ENCODE assay signal across 18 cellular contexts in genomic region chr6:101537917-101538316, GRCh38.
DNase-seq lines count a peak whose midpoint lies in the region; ATAC-seq and TF ChIP-seq lines count a peak whose summit lies in the region.
"Had no signal": no experiment of that assay in that cellular context is flagged by ENCODE, and none has a peak within 500 bp of the region (broad histone marks: within the 10 kb centered on the region; RNA-seq: fewer than 3 reads in every experiment).

No MANE protein-coding gene starts in this region.

- no peaks in the 10 kb centered on the region for H3K27me3 ChIP-seq in SK-N-SH (ENCODE audit: insufficient read depth)
- H3K27me3 ChIP-seq: ascending aorta, BE2C, MG63 had no signal

- TF ChIP-seq RAD21 in SK-N-SH (IDR thresholded peaks at IDR 0.05; ENCODE audit: low read length), result no peak

- 61% methylated on average over 1 of the region's 1 CpG for WGBS in SK-N-SH (ENCODE audit: low lambda C conversion rate)

- no peak overlapping the region for H2AFZ ChIP-seq in SK-N-SH (ENCODE audit: low read depth)

- H3K4me3 ChIP-seq in SK-N-SH (ENCODE audit: low read depth in 2 of 2, low read length in 1 of 2), result no peak overlapping the region
- H3K4me3 ChIP-seq: ascending aorta, MG63 had no signal

- ATAC-seq in SK-N-SH treated with all-trans-retinoic acid at 6 μM for 48 hours (peak; percentile 53; the same call in 2 of the 3 replicates), HG02588 (IDR thresholded peaks at IDR 0.05; ENCODE audit: unreplicated experiment) (no peak)
- ATAC-seq: activated CD4-positive, alpha-beta T cell treated with anti-CD3 and anti-CD28 coated beads for 36 hours; activated CD8-positive, alpha-beta T cell treated with anti-CD3 and anti-CD28 coated beads, Interleukin-2, amount 10 ng/mL, durations not matched to agents 7 days and 5 days; natural killer cell treated with Interleukin-12 subunit alpha and Interleukin-12 subunit beta and Interleukin-15 and Interleukin-18, amount 100 ng/mL, for 72 hours had no signal

- H3K27ac ChIP-seq in SK-N-SH (ENCODE audit: low read depth in 2 of 2, low read length in 1 of 2), result peak overlapping the region in 1 of 2 experiments; percentile 39; a peak in 2 of 4 replicates
- H3K27ac ChIP-seq: ascending aorta had no signal

- H3K4me1 ChIP-seq in SK-N-SH (ENCODE audit: control insufficient read depth in 1 of 2, insufficient read depth in 2 of 2, low read depth in 1 of 2, low read length in 1 of 2), result peaks cover 0 to 6% of the 10 kb centered on the region in 2 experiments; a peak in 2 of 4 replicates
- H3K4me1 ChIP-seq: ascending aorta had no signal

- H3K9me3 ChIP-seq in SK-N-SH, result no peaks in the 10 kb centered on the region
- H3K9me3 ChIP-seq: ascending aorta, BE2C, MG63 had no signal

- H3K9ac ChIP-seq in SK-N-SH, result no peak overlapping the region

- H3K4me2 ChIP-seq in SK-N-SH, result no peak overlapping the region

- H4K20me1 ChIP-seq in SK-N-SH (ENCODE audit: insufficient read depth), result no peaks in the 10 kb centered on the region

- CTCF ChIA-PET in SK-N-SH (lab: Yijun Ruan, JAX), result no interaction called here

- no peaks in the 10 kb centered on the region for H3F3A ChIP-seq in SK-N-SH (replicated peaks; ENCODE audit: insufficient read depth)

- H3K9me2 ChIP-seq in SK-N-SH, result no peaks in the 10 kb centered on the region

- no peak for TF ChIP-seq CTCF in SK-N-SH (IDR thresholded peaks at IDR 0.05)

- POLR2A ChIA-PET in SK-N-SH (lab: Yijun Ruan, JAX), result no interaction called here

- no peak for TF ChIP-seq EP300 in SK-N-SH (IDR thresholded peaks at IDR 0.05; ENCODE audit: borderline replicate concordance in 1 of 2, low read depth in 1 of 2, low read length in 1 of 2)

- DNase-seq in SK-N-SH, result no peak
- DNase-seq in NCI-H69 (lab: John Stamatoyannopoulos, UW), result peak; percentile 45
- peak; percentile 87 for DNase-seq in dedifferentiated amniotic fluid mesenchymal stem cell (ENCODE audit: extremely low spot score)
- no peak for DNase-seq in NCI-H1048 (lab: John Stamatoyannopoulos, UW)
- DNase-seq in NCI-H2227 (lab: John Stamatoyannopoulos, UW; ENCODE audit: unreplicated experiment), result no peak
- DNase-seq in activated naive CD4-positive, alpha-beta T cell treated with Interleukin-2 at 50 U/mL for 16 hours, result no peak
- DNase-seq: activated CD4-positive, alpha-beta T cell treated with anti-CD3 and anti-CD28 coated beads for 36 hours; activated CD8-positive, alpha-beta T cell treated with anti-CD3 and anti-CD28 coated beads, Interleukin-2, amount 10 ng/mL, durations not matched to agents 7 days and 5 days; BE2C; GDM1; KBM-7; MG63; NCI-H524 treated with DMSO at 0.1 percent for 48 hours; T-helper 2 cell had no signal

- no peaks in the 10 kb centered on the region for H3K79me2 ChIP-seq in SK-N-SH (ENCODE audit: insufficient read depth)

- H3K36me3 ChIP-seq in SK-N-SH (replicated peaks in 1 of 2; ENCODE audit: control insufficient read depth in 1 of 2, insufficient read depth in 2 of 2, low read length in 1 of 2), result no peaks in the 10 kb centered on the region
- H3K36me3 ChIP-seq: ascending aorta, BE2C, MG63 had no signal

TF ChIP-seq in SK-N-SH treated with all-trans-retinoic acid at 6 μM for 48 hours, 23 proteins besides CTCF, POLR2A, EP300 and RAD21:
- TF ChIP-seq, protein P1, sequence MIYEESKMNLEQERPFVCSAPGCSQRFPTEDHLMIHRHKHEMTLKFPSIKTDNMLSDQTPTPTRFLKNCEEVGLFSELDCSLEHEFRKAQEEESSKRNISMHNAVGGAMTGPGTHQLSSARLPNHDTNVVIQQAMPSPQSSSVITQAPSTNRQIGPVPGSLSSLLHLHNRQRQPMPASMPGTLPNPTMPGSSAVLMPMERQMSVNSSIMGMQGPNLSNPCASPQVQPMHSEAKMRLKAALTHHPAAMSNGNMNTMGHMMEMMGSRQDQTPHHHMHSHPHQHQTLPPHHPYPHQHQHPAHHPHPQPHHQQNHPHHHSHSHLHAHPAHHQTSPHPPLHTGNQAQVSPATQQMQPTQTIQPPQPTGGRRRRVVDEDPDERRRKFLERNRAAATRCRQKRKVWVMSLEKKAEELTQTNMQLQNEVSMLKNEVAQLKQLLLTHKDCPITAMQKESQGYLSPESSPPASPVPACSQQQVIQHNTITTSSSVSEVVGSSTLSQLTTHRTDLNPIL (CRISPR knock-in tag; IDR thresholded peaks at IDR 0.05; ENCODE audit: low read depth), result peak; percentile 32; the same call in 1 of the 2 replicates
- TF ChIP-seq ISL1 (CRISPR knock-in tag; IDR thresholded peaks at IDR 0.05) (peak; percentile 21; the same call in 1 of the 2 replicates), ESRRG (CRISPR knock-in tag; IDR thresholded peaks at IDR 0.05) (no peak)

TF ChIP-seq in SK-N-SH, 30 proteins besides CTCF, POLR2A, EP300 and RAD21:
- TF ChIP-seq POLR2AphosphoS5 (IDR thresholded peaks at IDR 0.05; ENCODE audit: low read depth, low read length), result no peak
- TF ChIP-seq SMC3 (IDR thresholded peaks at IDR 0.05; ENCODE audit: low read depth, low read length), result no peak
- TF ChIP-seq RFX5 (IDR thresholded peaks at IDR 0.05; ENCODE audit: low read length), result no peak
- TF ChIP-seq FOSL2 (IDR thresholded peaks at IDR 0.05; ENCODE audit: borderline replicate concordance, low read depth), result no peak
- TF ChIP-seq ELF1 (IDR thresholded peaks at IDR 0.05), result no peak
- TF ChIP-seq, protein P2, sequence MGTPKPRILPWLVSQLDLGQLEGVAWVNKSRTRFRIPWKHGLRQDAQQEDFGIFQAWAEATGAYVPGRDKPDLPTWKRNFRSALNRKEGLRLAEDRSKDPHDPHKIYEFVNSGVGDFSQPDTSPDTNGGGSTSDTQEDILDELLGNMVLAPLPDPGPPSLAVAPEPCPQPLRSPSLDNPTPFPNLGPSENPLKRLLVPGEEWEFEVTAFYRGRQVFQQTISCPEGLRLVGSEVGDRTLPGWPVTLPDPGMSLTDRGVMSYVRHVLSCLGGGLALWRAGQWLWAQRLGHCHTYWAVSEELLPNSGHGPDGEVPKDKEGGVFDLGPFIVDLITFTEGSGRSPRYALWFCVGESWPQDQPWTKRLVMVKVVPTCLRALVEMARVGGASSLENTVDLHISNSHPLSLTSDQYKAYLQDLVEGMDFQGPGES (IDR thresholded peaks at IDR 0.05; ENCODE audit: low read depth, low read length), result no peak
- TF ChIP-seq CHD2 (IDR thresholded peaks at IDR 0.05; ENCODE audit: low read length, partially characterized antibody), result no peak
- TF ChIP-seq, protein P3, sequence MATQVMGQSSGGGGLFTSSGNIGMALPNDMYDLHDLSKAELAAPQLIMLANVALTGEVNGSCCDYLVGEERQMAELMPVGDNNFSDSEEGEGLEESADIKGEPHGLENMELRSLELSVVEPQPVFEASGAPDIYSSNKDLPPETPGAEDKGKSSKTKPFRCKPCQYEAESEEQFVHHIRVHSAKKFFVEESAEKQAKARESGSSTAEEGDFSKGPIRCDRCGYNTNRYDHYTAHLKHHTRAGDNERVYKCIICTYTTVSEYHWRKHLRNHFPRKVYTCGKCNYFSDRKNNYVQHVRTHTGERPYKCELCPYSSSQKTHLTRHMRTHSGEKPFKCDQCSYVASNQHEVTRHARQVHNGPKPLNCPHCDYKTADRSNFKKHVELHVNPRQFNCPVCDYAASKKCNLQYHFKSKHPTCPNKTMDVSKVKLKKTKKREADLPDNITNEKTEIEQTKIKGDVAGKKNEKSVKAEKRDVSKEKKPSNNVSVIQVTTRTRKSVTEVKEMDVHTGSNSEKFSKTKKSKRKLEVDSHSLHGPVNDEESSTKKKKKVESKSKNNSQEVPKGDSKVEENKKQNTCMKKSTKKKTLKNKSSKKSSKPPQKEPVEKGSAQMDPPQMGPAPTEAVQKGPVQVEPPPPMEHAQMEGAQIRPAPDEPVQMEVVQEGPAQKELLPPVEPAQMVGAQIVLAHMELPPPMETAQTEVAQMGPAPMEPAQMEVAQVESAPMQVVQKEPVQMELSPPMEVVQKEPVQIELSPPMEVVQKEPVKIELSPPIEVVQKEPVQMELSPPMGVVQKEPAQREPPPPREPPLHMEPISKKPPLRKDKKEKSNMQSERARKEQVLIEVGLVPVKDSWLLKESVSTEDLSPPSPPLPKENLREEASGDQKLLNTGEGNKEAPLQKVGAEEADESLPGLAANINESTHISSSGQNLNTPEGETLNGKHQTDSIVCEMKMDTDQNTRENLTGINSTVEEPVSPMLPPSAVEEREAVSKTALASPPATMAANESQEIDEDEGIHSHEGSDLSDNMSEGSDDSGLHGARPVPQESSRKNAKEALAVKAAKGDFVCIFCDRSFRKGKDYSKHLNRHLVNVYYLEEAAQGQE (IDR thresholded peaks at IDR 0.05; ENCODE audit: low read depth, low read length), result no peak
- no peak; the same call in 1 of the 2 replicates for TF ChIP-seq GATA2 (CRISPR knock-in tag; IDR thresholded peaks at IDR 0.05)
- TF ChIP-seq NRF1 (IDR thresholded peaks at IDR 0.05; ENCODE audit: low read depth, low read length), result no peak
- no peak for TF ChIP-seq MAX (IDR thresholded peaks at IDR 0.05; ENCODE audit: low read depth)
- TF ChIP-seq MXI1 (IDR thresholded peaks at IDR 0.05; ENCODE audit: low read depth, low read length), result no peak
- TF ChIP-seq PBX3 (IDR thresholded peaks at IDR 0.05), result no peak
- no peak for TF ChIP-seq EZH2phosphoT487 (IDR thresholded peaks at IDR 0.05; ENCODE audit: borderline replicate concordance, low read depth)

Comparison
In these comparisons a context has a peak if more than half of its experiments do, and no peak if none do; other contexts are left out.
1. DNase-seq: peak in NCI-H69 (single experiment) and dedifferentiated amniotic fluid mesenchymal stem cell (single experiment); none in SK-N-SH (single experiment), NCI-H1048 (single experiment), NCI-H2227 (single experiment) and activated naive CD4-positive, alpha-beta T cell treated with Interleukin-2 at 50 U/mL for 16 hours (single experiment).